Comparison of ENCODE assay signal across 21 cellular contexts in the genomic region with DNA sequence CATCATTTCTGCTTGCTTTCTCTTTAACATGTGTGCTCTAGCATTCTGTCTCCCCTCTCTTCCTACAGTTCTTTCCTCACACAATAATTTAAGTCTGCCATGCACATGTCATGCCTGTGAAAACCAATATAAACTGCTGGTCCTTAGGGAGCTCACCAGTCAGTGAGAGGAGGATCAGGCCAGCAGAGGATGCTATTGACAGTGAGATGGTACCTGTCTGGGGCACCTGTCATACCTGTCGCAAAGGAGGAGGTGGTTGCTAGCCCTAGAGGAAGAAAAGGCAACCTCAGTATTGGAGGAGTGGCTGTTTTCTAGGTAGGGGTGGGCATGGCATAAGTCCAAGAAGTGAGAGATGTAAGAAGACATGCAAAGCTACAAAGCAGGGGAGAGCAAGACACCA.
"Had no signal": no experiment of that assay in that cellular context is flagged by ENCODE, and none has a peak within 500 bp of the region (broad histone marks: within the 10 kb centered on the region; RNA-seq: fewer than 3 reads in every experiment).

No MANE protein-coding gene starts in this region.

- H3K4me1 ChIP-seq: ascending aorta, left ventricle myocardium inferior, stomach, thyroid gland, upper lobe of right lung had no signal

- ATAC-seq: natural killer cell treated with Interleukin-12 subunit alpha and Interleukin-12 subunit beta and Interleukin-15 and Interleukin-18, amount 100 ng/mL, for 72 hours; right cardiac atrium; stimulated activated naive B cell treated with anti-CD40 and anti-IgM and Interleukin-4, amounts not matched to agents 10 μg/mL and 1 μg/mL and 100 μg/mL, for 72 hours; upper lobe of right lung had no signal

- DNase-seq: activated CD4-positive, alpha-beta T cell treated with anti-CD3 and anti-CD28 coated beads for 4 hours; activated CD4-positive, alpha-beta T cell treated with anti-CD3 and anti-CD28 coated beads, Interleukin-2, amount 50 U/mL, for 4 hours; activated CD8-positive, alpha-beta memory T cell treated with anti-CD3 and anti-CD28 coated beads for 24 hours; activated effector memory CD4-positive, alpha-beta T cell treated with Interleukin-2 at 50 U/mL for 16 hours; activated naive CD4-positive, alpha-beta T cell treated with Interleukin-2 at 50 U/mL for 16 hours; brain microvascular endothelial cell; dorsolateral prefrontal cortex; effector memory CD4-positive, alpha-beta T cell; left ventricle myocardium inferior; mesendoderm; right cardiac atrium; stimulated activated CD4-positive, alpha-beta T cell treated with anti-CD3 and anti-CD28 coated beads, Interleukin-15, amount 100 ng/mL, for 24 hours; stimulated activated CD4-positive, alpha-beta T cell treated with anti-CD3 and anti-CD28 coated beads, Interleukin-2, amount 100 ng/mL, for 24 hours; stimulated activated naive B cell treated with anti-CD40 and anti-IgM and Interleukin-4, amounts not matched to agents 10 μg/mL and 1 μg/mL and 100 μg/mL, for 72 hours; stomach; thyroid gland; upper lobe of right lung had no signal

- H3K4me3 ChIP-seq: ascending aorta, coronary artery, dorsolateral prefrontal cortex, left ventricle myocardium inferior, lung, stomach, thyroid gland, upper lobe of right lung had no signal

- H3K27me3 ChIP-seq: ascending aorta, brain microvascular endothelial cell, dorsolateral prefrontal cortex, stomach, thyroid gland, upper lobe of right lung had no signal

- H3K9me3 ChIP-seq: ascending aorta, thyroid gland, upper lobe of right lung had no signal

- H3K36me3 ChIP-seq: ascending aorta, brain microvascular endothelial cell, left ventricle myocardium inferior, stomach, thyroid gland, upper lobe of right lung had no signal

- H3K27ac ChIP-seq: ascending aorta, brain microvascular endothelial cell, coronary artery, dorsolateral prefrontal cortex, left ventricle myocardium inferior, stomach, thyroid gland, upper lobe of right lung had no signal
